1 cellular context compared by ENCODE assay signal in the genomic region with DNA sequence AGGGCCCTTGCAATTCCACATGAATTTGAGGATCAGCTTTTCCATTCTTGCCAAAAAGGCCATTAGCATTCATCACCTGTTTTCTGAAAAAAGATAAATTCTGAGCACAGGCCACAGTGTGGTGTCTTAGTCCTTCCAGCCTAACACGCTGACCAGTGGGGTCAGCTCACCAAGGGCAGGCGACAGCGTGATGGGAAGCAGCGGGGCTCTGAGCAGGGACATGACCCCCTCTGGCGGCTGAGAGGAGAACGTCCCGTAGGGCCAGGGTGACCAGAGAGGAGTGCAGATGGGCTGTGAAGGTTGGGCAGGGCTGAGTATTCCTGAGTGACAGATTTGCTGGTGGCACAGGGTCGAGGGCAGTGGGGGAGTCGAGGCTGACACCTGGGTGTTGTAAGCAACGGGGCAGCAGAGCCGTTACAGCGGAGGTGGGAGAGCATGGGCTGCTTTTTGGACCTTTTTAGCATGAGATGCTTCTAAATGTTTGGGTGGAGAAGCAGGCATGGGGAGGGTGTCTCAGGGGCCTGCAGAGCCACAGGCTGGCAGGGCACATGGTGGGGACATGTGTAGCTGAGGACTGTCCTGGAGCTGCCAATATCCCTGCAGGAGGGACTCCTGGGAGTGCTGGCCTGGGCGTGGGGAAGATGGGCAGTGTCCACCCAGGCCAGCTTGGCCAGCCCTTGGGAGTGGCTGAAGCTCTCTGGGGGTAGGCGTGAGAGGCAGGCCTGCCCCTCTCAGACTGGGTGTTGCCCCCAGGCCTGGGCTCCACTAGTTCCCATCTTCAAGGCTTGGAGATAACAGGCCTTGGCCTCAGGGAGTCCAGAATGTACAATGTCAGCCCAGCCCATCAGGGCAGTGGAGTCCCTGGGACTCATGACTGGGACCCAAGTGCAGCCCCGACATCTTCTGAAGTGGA.
TF ChIP-seq lines count a peak whose summit lies in the region.

No MANE protein-coding gene starts in this region.

TF ChIP-seq in K562, 482 proteins besides CTCF, POLR2A, EP300 and RAD21 (continues in another document):
- TF ChIP-seq MCM2 (IDR thresholded peaks at IDR 0.05; ENCODE audit: low read depth) (no peak), POLR2AphosphoS5 (IDR thresholded peaks at IDR 0.05; ENCODE audit: control insufficient read depth, insufficient read depth, low read depth, low read length) (no peak), SMARCE1 (IDR thresholded peaks at IDR 0.05) (no peak), ZNF239 (CRISPR knock-in tag; IDR thresholded peaks at IDR 0.05) (no peak), FOS (IDR thresholded peaks at IDR 0.05; ENCODE audit: extremely low read depth, insufficient read length) (no peak), NBN (IDR thresholded peaks at IDR 0.05; ENCODE audit: low read depth) (0 out of 2 replicates have a peak, but pooled peaks have one; percentile 83), SNRNP70 (optimal IDR thresholded peaks at IDR 0.05; ENCODE audit: low read depth, low read length) (no peak), ZNF197 (CRISPR knock-in tag; IDR thresholded peaks at IDR 0.05; ENCODE audit: low read depth) (no peak), RBFOX2 (IDR thresholded peaks at IDR 0.05; ENCODE audit: low read depth, low read length) (no peak), EHMT2 (IDR thresholded peaks at IDR 0.05) (no peak), ZNF586 (CRISPR knock-in tag; conservative IDR thresholded peaks at IDR 0.05) (no peak), RREB1 (CRISPR knock-in tag; IDR thresholded peaks at IDR 0.05) (no peak), RFX7 (CRISPR knock-in tag; IDR thresholded peaks at IDR 0.05) (no peak), SUPT5H (IDR thresholded peaks at IDR 0.05) (no peak), ETV5 (CRISPR knock-in tag; IDR thresholded peaks at IDR 0.05; ENCODE audit: low read depth) (no peak; the same call in 1 of the 2 replicates), HSF4 (CRISPR knock-in tag; IDR thresholded peaks at IDR 0.05; ENCODE audit: borderline replicate concordance) (no peak), CBX5 (IDR thresholded peaks at IDR 0.05; ENCODE audit: borderline replicate concordance, low read depth) (no peak; the same call in 1 of the 2 replicates), GTF2A2 (tag; IDR thresholded peaks at IDR 0.05) (no peak), ZZZ3 (IDR thresholded peaks at IDR 0.05) (no peak), LARP7 (IDR thresholded peaks at IDR 0.05) (no peak; the same call in 1 of the 2 replicates), ADNP (tag; IDR thresholded peaks at IDR 0.05) (no peak), ZNF639 (CRISPR knock-in tag; conservative IDR thresholded peaks at IDR 0.05 in 1 of 2, IDR thresholded peaks at IDR 0.05 in 1 of 2) (no peak), HCFC1 (IDR thresholded peaks at IDR 0.05; ENCODE audit: low read depth, low read length) (peak; percentile 58), KLF16 (IDR thresholded peaks at IDR 0.05) (peak; percentile 68), E2F5 (CRISPR knock-in tag; IDR thresholded peaks at IDR 0.05) (no peak), YY1 (IDR thresholded peaks at IDR 0.05; ENCODE audit: borderline replicate concordance in 1 of 3, control insufficient read depth in 1 of 3, extremely low read depth in 1 of 3, insufficient read depth in 3 of 3, insufficient read length in 1 of 3, insufficient replicate concordance in 2 of 3, low read depth in 1 of 3, low read length in 2 of 3) (peak in 1 of 3 experiments; percentile 22), YBX1 (IDR thresholded peaks at IDR 0.05) (no peak), ZNF583 (CRISPR knock-in tag; IDR thresholded peaks at IDR 0.05) (no peak), PPARD (CRISPR knock-in tag; IDR thresholded peaks at IDR 0.05) (no peak), CBX1 (IDR thresholded peaks at IDR 0.05; ENCODE audit: low read depth) (no peak)
- TF ChIP-seq, protein P1, sequence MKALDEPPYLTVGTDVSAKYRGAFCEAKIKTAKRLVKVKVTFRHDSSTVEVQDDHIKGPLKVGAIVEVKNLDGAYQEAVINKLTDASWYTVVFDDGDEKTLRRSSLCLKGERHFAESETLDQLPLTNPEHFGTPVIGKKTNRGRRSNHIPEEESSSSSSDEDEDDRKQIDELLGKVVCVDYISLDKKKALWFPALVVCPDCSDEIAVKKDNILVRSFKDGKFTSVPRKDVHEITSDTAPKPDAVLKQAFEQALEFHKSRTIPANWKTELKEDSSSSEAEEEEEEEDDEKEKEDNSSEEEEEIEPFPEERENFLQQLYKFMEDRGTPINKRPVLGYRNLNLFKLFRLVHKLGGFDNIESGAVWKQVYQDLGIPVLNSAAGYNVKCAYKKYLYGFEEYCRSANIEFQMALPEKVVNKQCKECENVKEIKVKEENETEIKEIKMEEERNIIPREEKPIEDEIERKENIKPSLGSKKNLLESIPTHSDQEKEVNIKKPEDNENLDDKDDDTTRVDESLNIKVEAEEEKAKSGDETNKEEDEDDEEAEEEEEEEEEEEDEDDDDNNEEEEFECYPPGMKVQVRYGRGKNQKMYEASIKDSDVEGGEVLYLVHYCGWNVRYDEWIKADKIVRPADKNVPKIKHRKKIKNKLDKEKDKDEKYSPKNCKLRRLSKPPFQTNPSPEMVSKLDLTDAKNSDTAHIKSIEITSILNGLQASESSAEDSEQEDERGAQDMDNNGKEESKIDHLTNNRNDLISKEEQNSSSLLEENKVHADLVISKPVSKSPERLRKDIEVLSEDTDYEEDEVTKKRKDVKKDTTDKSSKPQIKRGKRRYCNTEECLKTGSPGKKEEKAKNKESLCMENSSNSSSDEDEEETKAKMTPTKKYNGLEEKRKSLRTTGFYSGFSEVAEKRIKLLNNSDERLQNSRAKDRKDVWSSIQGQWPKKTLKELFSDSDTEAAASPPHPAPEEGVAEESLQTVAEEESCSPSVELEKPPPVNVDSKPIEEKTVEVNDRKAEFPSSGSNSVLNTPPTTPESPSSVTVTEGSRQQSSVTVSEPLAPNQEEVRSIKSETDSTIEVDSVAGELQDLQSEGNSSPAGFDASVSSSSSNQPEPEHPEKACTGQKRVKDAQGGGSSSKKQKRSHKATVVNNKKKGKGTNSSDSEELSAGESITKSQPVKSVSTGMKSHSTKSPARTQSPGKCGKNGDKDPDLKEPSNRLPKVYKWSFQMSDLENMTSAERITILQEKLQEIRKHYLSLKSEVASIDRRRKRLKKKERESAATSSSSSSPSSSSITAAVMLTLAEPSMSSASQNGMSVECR (CRISPR knock-in tag; IDR thresholded peaks at IDR 0.05), result no peak
- TF ChIP-seq, protein P2, sequence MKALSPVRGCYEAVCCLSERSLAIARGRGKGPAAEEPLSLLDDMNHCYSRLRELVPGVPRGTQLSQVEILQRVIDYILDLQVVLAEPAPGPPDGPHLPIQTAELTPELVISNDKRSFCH (CRISPR knock-in tag; IDR thresholded peaks at IDR 0.05), result no peak
- TF ChIP-seq, protein P2 (tag; IDR thresholded peaks at IDR 0.05), result peak; percentile 38; the same call in 1 of the 2 replicates
- TF ChIP-seq, protein P3, sequence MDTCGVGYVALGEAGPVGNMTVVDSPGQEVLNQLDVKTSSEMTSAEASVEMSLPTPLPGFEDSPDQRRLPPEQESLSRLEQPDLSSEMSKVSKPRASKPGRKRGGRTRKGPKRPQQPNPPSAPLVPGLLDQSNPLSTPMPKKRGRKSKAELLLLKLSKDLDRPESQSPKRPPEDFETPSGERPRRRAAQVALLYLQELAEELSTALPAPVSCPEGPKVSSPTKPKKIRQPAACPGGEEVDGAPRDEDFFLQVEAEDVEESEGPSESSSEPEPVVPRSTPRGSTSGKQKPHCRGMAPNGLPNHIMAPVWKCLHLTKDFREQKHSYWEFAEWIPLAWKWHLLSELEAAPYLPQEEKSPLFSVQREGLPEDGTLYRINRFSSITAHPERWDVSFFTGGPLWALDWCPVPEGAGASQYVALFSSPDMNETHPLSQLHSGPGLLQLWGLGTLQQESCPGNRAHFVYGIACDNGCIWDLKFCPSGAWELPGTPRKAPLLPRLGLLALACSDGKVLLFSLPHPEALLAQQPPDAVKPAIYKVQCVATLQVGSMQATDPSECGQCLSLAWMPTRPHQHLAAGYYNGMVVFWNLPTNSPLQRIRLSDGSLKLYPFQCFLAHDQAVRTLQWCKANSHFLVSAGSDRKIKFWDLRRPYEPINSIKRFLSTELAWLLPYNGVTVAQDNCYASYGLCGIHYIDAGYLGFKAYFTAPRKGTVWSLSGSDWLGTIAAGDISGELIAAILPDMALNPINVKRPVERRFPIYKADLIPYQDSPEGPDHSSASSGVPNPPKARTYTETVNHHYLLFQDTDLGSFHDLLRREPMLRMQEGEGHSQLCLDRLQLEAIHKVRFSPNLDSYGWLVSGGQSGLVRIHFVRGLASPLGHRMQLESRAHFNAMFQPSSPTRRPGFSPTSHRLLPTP (IDR thresholded peaks at IDR 0.05; ENCODE audit: borderline replicate concordance, extremely low read depth, insufficient read length), result no peak
- TF ChIP-seq, protein P4, sequence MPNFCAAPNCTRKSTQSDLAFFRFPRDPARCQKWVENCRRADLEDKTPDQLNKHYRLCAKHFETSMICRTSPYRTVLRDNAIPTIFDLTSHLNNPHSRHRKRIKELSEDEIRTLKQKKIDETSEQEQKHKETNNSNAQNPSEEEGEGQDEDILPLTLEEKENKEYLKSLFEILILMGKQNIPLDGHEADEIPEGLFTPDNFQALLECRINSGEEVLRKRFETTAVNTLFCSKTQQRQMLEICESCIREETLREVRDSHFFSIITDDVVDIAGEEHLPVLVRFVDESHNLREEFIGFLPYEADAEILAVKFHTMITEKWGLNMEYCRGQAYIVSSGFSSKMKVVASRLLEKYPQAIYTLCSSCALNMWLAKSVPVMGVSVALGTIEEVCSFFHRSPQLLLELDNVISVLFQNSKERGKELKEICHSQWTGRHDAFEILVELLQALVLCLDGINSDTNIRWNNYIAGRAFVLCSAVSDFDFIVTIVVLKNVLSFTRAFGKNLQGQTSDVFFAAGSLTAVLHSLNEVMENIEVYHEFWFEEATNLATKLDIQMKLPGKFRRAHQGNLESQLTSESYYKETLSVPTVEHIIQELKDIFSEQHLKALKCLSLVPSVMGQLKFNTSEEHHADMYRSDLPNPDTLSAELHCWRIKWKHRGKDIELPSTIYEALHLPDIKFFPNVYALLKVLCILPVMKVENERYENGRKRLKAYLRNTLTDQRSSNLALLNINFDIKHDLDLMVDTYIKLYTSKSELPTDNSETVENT (CRISPR knock-in tag; IDR thresholded peaks at IDR 0.05), result no peak
- TF ChIP-seq, protein P5, sequence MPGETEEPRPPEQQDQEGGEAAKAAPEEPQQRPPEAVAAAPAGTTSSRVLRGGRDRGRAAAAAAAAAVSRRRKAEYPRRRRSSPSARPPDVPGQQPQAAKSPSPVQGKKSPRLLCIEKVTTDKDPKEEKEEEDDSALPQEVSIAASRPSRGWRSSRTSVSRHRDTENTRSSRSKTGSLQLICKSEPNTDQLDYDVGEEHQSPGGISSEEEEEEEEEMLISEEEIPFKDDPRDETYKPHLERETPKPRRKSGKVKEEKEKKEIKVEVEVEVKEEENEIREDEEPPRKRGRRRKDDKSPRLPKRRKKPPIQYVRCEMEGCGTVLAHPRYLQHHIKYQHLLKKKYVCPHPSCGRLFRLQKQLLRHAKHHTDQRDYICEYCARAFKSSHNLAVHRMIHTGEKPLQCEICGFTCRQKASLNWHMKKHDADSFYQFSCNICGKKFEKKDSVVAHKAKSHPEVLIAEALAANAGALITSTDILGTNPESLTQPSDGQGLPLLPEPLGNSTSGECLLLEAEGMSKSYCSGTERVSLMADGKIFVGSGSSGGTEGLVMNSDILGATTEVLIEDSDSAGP (CRISPR knock-in tag; IDR thresholded peaks at IDR 0.05), result no peak
